ENCODE assay signal across 8 cellular contexts in the genomic region with DNA sequence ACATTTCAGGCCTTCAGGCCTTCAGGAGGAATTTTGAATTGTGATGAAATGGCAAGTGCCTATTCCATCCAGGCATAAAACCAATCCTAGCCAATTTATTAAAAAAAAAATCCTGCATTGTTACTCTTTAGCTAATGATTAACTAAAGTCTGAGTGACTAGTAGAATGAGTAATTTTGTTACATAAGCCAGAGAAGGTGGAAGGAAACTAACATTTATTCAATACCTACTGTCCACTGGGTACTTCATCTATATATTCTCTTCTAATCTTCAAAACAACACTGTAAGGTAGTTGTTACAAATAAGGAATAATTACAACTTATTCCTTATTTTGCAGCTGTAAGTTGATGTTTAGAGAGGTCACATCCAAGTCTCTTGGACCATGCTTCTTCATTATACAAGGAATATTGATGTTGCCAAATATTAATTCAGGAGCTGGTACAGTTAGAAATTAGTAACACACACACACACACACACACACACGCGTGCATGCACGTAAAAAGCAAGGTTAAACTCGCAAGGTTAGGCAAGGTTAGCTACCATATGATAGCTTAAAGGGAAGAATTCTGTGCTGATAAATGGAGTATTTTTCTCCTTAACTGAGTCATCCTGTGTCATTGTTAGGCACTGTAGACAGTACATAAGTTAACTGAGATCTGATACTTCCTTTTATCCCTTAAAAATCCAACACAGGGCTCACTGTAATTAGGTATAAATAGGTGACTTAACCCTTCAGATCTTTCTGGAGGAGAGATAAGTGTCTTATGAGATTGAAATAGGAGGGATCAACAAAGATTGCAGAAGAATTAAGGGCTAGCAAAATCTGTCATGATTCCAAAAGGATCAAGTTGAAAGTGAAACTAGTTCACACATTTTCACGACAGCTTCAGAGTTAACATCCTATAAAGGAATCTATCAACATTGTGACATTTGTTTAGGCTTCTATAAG.
DNase-seq lines count a peak whose midpoint lies in the region; ATAC-seq and TF ChIP-seq lines count a peak whose summit lies in the region.

No MANE protein-coding gene starts in this region.

- H3K27ac ChIP-seq in esophagus muscularis mucosa (replicated peaks in 1 of 4): peak overlapping the region; percentile 65 to 75 (median 67)
- no peak overlapping the region for H3K27ac ChIP-seq in ovary
- H3K27ac ChIP-seq in WERI-Rb-1: no peak overlapping the region

- H3K27me3 ChIP-seq in esophagus muscularis mucosa: no peaks in the 10 kb centered on the region
- no peaks in the 10 kb centered on the region for H3K27me3 ChIP-seq in ovary
- H3K27me3 ChIP-seq in WERI-Rb-1 (ENCODE audit: insufficient read depth, low read depth, severe bottlenecking): no peaks in the 10 kb centered on the region

- H3K4me3 ChIP-seq in esophagus muscularis mucosa (peak overlapping the region; percentile 39 to 53 (median 43)), ovary (peak overlapping the region; percentile 19), WERI-Rb-1 (ENCODE audit: low read depth, low read length) (no peak overlapping the region)

- DNase-seq in DMS 273 treated with DMSO at 0.1 percent for 48 hours (lab: John Stamatoyannopoulos, UW) (peak; percentile 41), OCI-M1 (lab: John Stamatoyannopoulos, UW) (peak; percentile 80), esophagus muscularis mucosa (ENCODE audit: extremely low spot score) (no peak), ovary (no peak), WERI-Rb-1 (no peak), NCI-H2227 (lab: John Stamatoyannopoulos, UW; ENCODE audit: unreplicated experiment) (no peak), 8988T (no peak)

- WGBS in esophagus muscularis mucosa: 28% methylated on average over 5 of the region's 5 CpGs
- WGBS in ovary, 3 donors: 14 to 24% (median 14%) methylated on average over 5 of the region's 5 CpGs

- peaks cover 18 to 69% (median 51%) of the 10 kb centered on the region in 4 donors for H3K4me1 ChIP-seq in esophagus muscularis mucosa
- H3K4me1 ChIP-seq in ovary (ENCODE audit: insufficient read depth): peaks cover 1% of the 10 kb centered on the region

- H3K9me3 ChIP-seq in esophagus muscularis mucosa: no peaks in the 10 kb centered on the region
- H3K9me3 ChIP-seq in ovary: no peaks in the 10 kb centered on the region
- H3K9me3 ChIP-seq in WERI-Rb-1 (ENCODE audit: severe bottlenecking): no peaks in the 10 kb centered on the region

- intact Hi-C loops in esophagus muscularis mucosa (cut with DNase I) (no loop called here), ovary (cut with DNase I) (no loop called here)

- ATAC-seq in HG03159 (IDR thresholded peaks at IDR 0.05; ENCODE audit: unreplicated experiment): no peak

- no peak for TF ChIP-seq POLR2A in esophagus muscularis mucosa (IDR thresholded peaks at IDR 0.05; ENCODE audit: low read depth)
- no peak for TF ChIP-seq POLR2A in ovary (IDR thresholded peaks at IDR 0.05)

- TF ChIP-seq EP300 in esophagus muscularis mucosa (IDR thresholded peaks at IDR 0.05) (no peak), ovary (IDR thresholded peaks at IDR 0.05) (no peak)

- H3K36me3 ChIP-seq in esophagus muscularis mucosa (no peaks in the 10 kb centered on the region), ovary (no peaks in the 10 kb centered on the region), WERI-Rb-1 (no peaks in the 10 kb centered on the region)

- no peak for TF ChIP-seq CTCF in esophagus muscularis mucosa (IDR thresholded peaks at IDR 0.05)
- no peak for TF ChIP-seq CTCF in ovary (IDR thresholded peaks at IDR 0.05)
- TF ChIP-seq CTCF in WERI-Rb-1 (IDR thresholded peaks at IDR 0.05; ENCODE audit: low read depth, low read length): no peak

Comparison
In these comparisons a context has a peak if more than half of its experiments do, and no peak if none do; other contexts are left out.
1. DNase-seq: peak in DMS 273 treated with DMSO at 0.1 percent for 48 hours (single experiment) and OCI-M1 (single experiment); none in esophagus muscularis mucosa (single experiment), ovary (0 of 5), WERI-Rb-1 (single experiment), NCI-H2227 (single experiment) and 8988T (single experiment).
2. H3K27ac ChIP-seq: peak in esophagus muscularis mucosa (4 of 4); none in ovary (0 of 2) and WERI-Rb-1 (single experiment).